In genomic region chr15:99719096-99719541, GRCh38 we compare ENCODE assay signal across 8 cellular contexts. TPM values are rescaled to one million over a fixed set of nuclear protein-coding genes. Genes with fewer than 3 reads are reported as not detected.
DNase-seq lines count a peak whose midpoint lies in the region; ATAC-seq and TF ChIP-seq lines count a peak whose summit lies in the region.

No MANE protein-coding gene starts in this region.

- no peak for TF ChIP-seq POLR2A in adrenal gland (IDR thresholded peaks at IDR 0.05)

- ATAC-seq in GM18867 (IDR thresholded peaks at IDR 0.05; ENCODE audit: unreplicated experiment) = peak; percentile 84
- peak; percentile 78 for ATAC-seq in HG02623 (IDR thresholded peaks at IDR 0.05; ENCODE audit: unreplicated experiment)

- intact Hi-C loops in adrenal gland (cut with DNase I) = no loop called here

- H3K4me1 ChIP-seq in adrenal gland (replicated peaks in 1 of 2) = no peaks in the 10 kb centered on the region

- peaks cover 0 to 17% of the 10 kb centered on the region in 2 donors for H3K36me3 ChIP-seq in adrenal gland (replicated peaks in 1 of 2)

- no peak for TF ChIP-seq CTCF in adrenal gland (IDR thresholded peaks at IDR 0.05)

- 83 to 88% (median 87%) methylated on average over 5 of the region's 5 CpGs for WGBS in adrenal gland, 4 donors

- H3K9me3 ChIP-seq in adrenal gland (replicated peaks in 1 of 3) = no peaks in the 10 kb centered on the region

- no peak overlapping the region for H3K4me3 ChIP-seq in adrenal gland

- DNase-seq in NCI-H187 (lab: John Stamatoyannopoulos, UW) = peak; percentile 41 to 44
- DNase-seq in myocyte (ENCODE audit: low read depth) = peak; percentile 94
- no peak for DNase-seq in NCI-H345 treated with DMSO at 0.1 percent for 48 hours (lab: John Stamatoyannopoulos, UW; ENCODE audit: unreplicated experiment)
- no peak for DNase-seq in adrenal gland
- DNase-seq in cortex of kidney (lab: John Stamatoyannopoulos, UW) = no peak
- DNase-seq in NCI-H446 (lab: John Stamatoyannopoulos, UW) = no peak

- H3K27ac ChIP-seq in adrenal gland = no peak overlapping the region

- H3K27me3 ChIP-seq in adrenal gland = no peaks in the 10 kb centered on the region

RNA-seq across cellular contexts. Expression of gene LYSMD4, which starts 14.1 kb away (rescaled TPM):
- total RNA-seq in myocyte (12.4 and 20.8 TPM in 2 replicates), adrenal gland (1 to 10 TPM; 1.7 to 8.3 (median 6.2) TPM)
- 8.7 TPM for polyA plus RNA-seq in myocyte (2012)
- 1 to 10 TPM; 3.6 to 8.4 (median 7.9) TPM for polyA plus RNA-seq in adrenal gland

Comparison
In these comparisons a context has a peak if more than half of its experiments do, and no peak if none do; other contexts are left out.
1. DNase-seq: peak in NCI-H187 (2 of 2) and myocyte (single experiment); none in NCI-H345 treated with DMSO at 0.1 percent for 48 hours (single experiment), adrenal gland (0 of 7), cortex of kidney (single experiment) and NCI-H446 (0 of 2).